1 cellular context compared by ENCODE assay signal in the genomic region with DNA sequence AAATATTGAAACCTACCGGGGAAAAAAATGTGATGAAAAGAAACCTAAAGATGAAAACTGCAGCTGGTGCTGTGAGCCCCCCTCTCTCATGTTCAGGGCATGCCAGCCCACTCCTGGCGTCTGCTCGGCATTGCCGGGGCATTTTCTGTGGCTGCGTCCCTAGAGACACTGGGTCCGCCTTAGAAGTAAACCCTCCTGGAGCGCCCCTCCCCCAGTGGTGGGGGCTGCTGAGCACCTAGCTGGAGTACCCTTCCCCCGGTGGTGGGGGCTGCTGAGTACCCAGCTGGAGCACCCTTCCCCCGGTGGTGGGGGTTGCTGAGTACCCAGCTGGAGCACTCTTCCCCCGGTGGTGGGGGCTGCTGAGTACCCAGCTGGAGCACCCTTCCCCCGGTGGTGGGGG.
TF ChIP-seq lines count a peak whose summit lies in the region.

No MANE protein-coding gene starts in this region.

TF ChIP-seq in H1, 55 proteins besides CTCF, POLR2A, EP300 and RAD21:
- TF ChIP-seq EGR1 (IDR thresholded peaks at IDR 0.05; ENCODE audit: borderline replicate concordance, low read depth, low read length) (no peak), SRF (IDR thresholded peaks at IDR 0.05; ENCODE audit: low read depth, low read length) (no peak), SP4 (IDR thresholded peaks at IDR 0.05; ENCODE audit: low read length) (no peak), BCL11A (IDR thresholded peaks at IDR 0.05; ENCODE audit: low read depth in 2 of 2, low read length in 2 of 2) (no peak), POU5F1 (IDR thresholded peaks at IDR 0.05; ENCODE audit: low read depth, low read length) (no peak), NANOG (IDR thresholded peaks at IDR 0.05; ENCODE audit: insufficient read depth, low read depth, low read length, poor library complexity, severe bottlenecking) (no peak), ASH2L (IDR thresholded peaks at IDR 0.05; ENCODE audit: low read length) (no peak), KDM5A (IDR thresholded peaks at IDR 0.05; ENCODE audit: low read length) (no peak), CTBP2 (IDR thresholded peaks at IDR 0.05; ENCODE audit: borderline replicate concordance, insufficient read depth, insufficient read length, low read length) (no peak), HDAC6 (IDR thresholded peaks at IDR 0.05; ENCODE audit: low read depth, low read length) (no peak), E2F6 (IDR thresholded peaks at IDR 0.05) (no peak)
